Comparison of ENCODE assay signal across 1 cellular context in the genomic region with DNA sequence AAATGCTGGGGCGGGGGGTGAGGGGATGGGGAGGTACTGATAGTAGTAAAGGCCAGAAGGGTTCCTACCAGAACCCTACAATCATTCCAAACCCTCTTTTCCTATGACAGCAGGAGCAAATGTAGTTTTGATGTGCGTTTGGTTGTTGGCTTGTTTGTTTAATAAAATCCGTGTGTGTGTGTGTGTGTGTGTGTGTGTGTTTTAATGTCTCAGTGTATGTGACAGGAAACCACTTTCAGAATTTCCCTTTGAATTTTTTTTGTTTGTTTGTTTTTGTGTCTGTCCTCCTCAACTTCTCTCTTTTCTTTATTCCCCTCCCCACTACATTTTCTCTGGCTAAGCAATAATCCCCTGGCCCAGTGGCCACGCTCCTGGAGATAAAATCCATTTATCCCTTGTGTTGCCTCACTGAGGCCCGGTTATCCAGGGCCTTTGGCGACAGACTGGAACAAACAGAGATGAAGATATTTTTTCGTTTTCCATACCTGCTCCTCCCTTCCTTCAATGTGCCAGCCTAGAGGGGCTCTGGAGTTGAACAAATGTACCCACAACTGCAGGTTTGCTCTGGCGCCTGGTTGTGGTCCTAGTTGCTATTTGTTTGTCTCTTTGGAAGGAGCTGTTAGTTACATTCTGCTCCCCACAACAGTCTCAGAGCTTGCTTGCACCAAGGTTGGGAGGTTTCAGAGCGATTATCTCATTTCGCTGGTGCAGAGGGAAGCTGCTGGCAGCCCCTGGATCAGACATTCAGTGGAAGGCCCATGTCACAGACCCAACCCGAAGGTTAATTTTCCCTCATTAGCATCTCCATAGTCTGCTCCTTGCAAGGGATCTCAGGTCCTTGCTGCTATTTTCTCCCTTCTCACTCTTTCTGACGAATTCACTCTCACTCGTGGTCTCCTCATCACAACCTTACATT.
A peak's percentile ranks its signal among the peaks of the same experiment; 100 is the strongest.
TF ChIP-seq lines count a peak whose summit lies in the region.

No MANE protein-coding gene starts in this region.

TF ChIP-seq in HEK293, 187 proteins besides CTCF, POLR2A, EP300 and RAD21 (continued from another document):
- no peak for TF ChIP-seq ZNF621 (tag by site-specific recombination; IDR thresholded peaks at IDR 0.05)
- TF ChIP-seq ZNF692 (tag by site-specific recombination; IDR thresholded peaks at IDR 0.05) = no peak
- no peak for TF ChIP-seq ZSCAN18 (tag by site-specific recombination; IDR thresholded peaks at IDR 0.05)
- no peak for TF ChIP-seq ZBTB6 (tag by site-specific recombination; IDR thresholded peaks at IDR 0.05)
- no peak for TF ChIP-seq KLF8 (tag by site-specific recombination; IDR thresholded peaks at IDR 0.05)
- no peak for TF ChIP-seq ZNF398 (tag by site-specific recombination; IDR thresholded peaks at IDR 0.05)
- no peak for TF ChIP-seq SP3 (tag by site-specific recombination; IDR thresholded peaks at IDR 0.05)
- TF ChIP-seq ZBTB17 (tag by site-specific recombination; IDR thresholded peaks at IDR 0.05) = peak; percentile 49
- no peak for TF ChIP-seq GLI4 (tag by site-specific recombination; IDR thresholded peaks at IDR 0.05)
- TF ChIP-seq ZNF335 (tag by site-specific recombination; conservative IDR thresholded peaks at IDR 0.05) = no peak
- no peak for TF ChIP-seq ZSCAN16 (tag by site-specific recombination; IDR thresholded peaks at IDR 0.05)
- peak; percentile 78 for TF ChIP-seq FEZF1 (tag by site-specific recombination; IDR thresholded peaks at IDR 0.05)
